Comparison of ENCODE assay signal across 19 cellular contexts in genomic region chr19:8630796-8631424, GRCh38. TPM values are rescaled to one million over a fixed set of nuclear protein-coding genes. Genes with fewer than 3 reads are reported as not detected.
DNase-seq lines count a peak whose midpoint lies in the region; ATAC-seq and TF ChIP-seq lines count a peak whose summit lies in the region.
"Had no signal": no experiment of that assay in that cellular context is flagged by ENCODE, and none has a peak within 500 bp of the region (broad histone marks: within the 10 kb centered on the region; RNA-seq: fewer than 3 reads in every experiment).

No MANE protein-coding gene starts in this region.

- no peak for DNase-seq in Peyer's patch
- no peak for DNase-seq in upper lobe of right lung
- no peak for DNase-seq in GM13977 (ENCODE audit: low spot score)
- no peak for DNase-seq in MM.1S
- DNase-seq: activated CD4-positive, alpha-beta T cell treated with anti-CD3 and anti-CD28 coated beads, Interleukin-2, amount 50 U/mL, for 4 hours; activated naive CD4-positive, alpha-beta T cell treated with Interleukin-2 at 50 U/mL for 16 hours; CD8-positive, alpha-beta T cell; naive thymus-derived CD4-positive, alpha-beta T cell; NCI-H187; NCI-H2227 treated with DMSO at 0.1 percent for 48 hours; NCI-H774; OCI-M1; SHP77 treated with DMSO at 0.1 percent for 48 hours had no signal

- H3K4me2 ChIP-seq in MM.1S (ENCODE audit: low read depth, low read length), result no peak overlapping the region

- H3K4me3 ChIP-seq in Peyer's patch, result no peak overlapping the region
- no peak overlapping the region for H3K4me3 ChIP-seq in duodenal mucosa (ENCODE audit: low read depth in 1 of 2, low read length in 2 of 2)
- H3K4me3 ChIP-seq in mucosa of rectum (ENCODE audit: low read length in 2 of 2), result no peak overlapping the region
- H3K4me3 ChIP-seq in upper lobe of right lung, result no peak overlapping the region
- no peak overlapping the region for H3K4me3 ChIP-seq in MM.1S (ENCODE audit: low read length)
- H3K4me3 ChIP-seq: heart right ventricle had no signal

- no peaks in the 10 kb centered on the region for H4K20me1 ChIP-seq in MM.1S (ENCODE audit: insufficient read depth, low read length)

- H3K27me3 ChIP-seq in Peyer's patch (no peaks in the 10 kb centered on the region), duodenal mucosa (ENCODE audit: control insufficient read depth in 1 of 2, insufficient read depth in 2 of 2, low read length in 2 of 2) (no peaks in the 10 kb centered on the region), mucosa of rectum (ENCODE audit: control insufficient read depth in 2 of 2, insufficient read depth in 2 of 2, low read length in 2 of 2) (no peaks in the 10 kb centered on the region), upper lobe of right lung (no peaks in the 10 kb centered on the region), MM.1S (replicated peaks; ENCODE audit: insufficient read depth, low read length) (peaks cover 37% of the 10 kb centered on the region)

- H3K4me1 ChIP-seq in Peyer's patch (no peaks in the 10 kb centered on the region), duodenal mucosa (ENCODE audit: control insufficient read depth in 1 of 2, insufficient read depth in 2 of 2, low read length in 2 of 2) (no peaks in the 10 kb centered on the region), mucosa of rectum (ENCODE audit: control insufficient read depth in 2 of 2, insufficient read depth in 2 of 2, low read length in 2 of 2) (no peaks in the 10 kb centered on the region), upper lobe of right lung (no peaks in the 10 kb centered on the region), MM.1S (ENCODE audit: low read length) (no peaks in the 10 kb centered on the region)
- H3K4me1 ChIP-seq: heart right ventricle had no signal

- H3F3A ChIP-seq in MM.1S (ENCODE audit: insufficient read depth, low read length), result no peaks in the 10 kb centered on the region

- H3K36me3 ChIP-seq in Peyer's patch, result no peaks in the 10 kb centered on the region
- no peaks in the 10 kb centered on the region for H3K36me3 ChIP-seq in duodenal mucosa (ENCODE audit: control insufficient read depth in 1 of 2, insufficient read depth in 2 of 2, low read length in 2 of 2)
- no peaks in the 10 kb centered on the region for H3K36me3 ChIP-seq in mucosa of rectum (ENCODE audit: control insufficient read depth in 2 of 2, insufficient read depth in 2 of 2, low read length in 2 of 2)
- no peaks in the 10 kb centered on the region for H3K36me3 ChIP-seq in upper lobe of right lung
- H3K36me3 ChIP-seq in MM.1S (replicated peaks; ENCODE audit: insufficient read depth, low read length), result no peaks in the 10 kb centered on the region
- H3K36me3 ChIP-seq: heart right ventricle had no signal

- no peak for TF ChIP-seq CTCF in Peyer's patch (IDR thresholded peaks at IDR 0.05)
- no peak for TF ChIP-seq CTCF in upper lobe of right lung (IDR thresholded peaks at IDR 0.05)
- TF ChIP-seq CTCF in GM13977 (IDR thresholded peaks at IDR 0.05; ENCODE audit: extremely low read depth, insufficient read depth, missing control alignments), result no peak
- no peak for TF ChIP-seq CTCF in MM.1S (IDR thresholded peaks at IDR 0.05; ENCODE audit: low read length)

- no peak overlapping the region for H2AFZ ChIP-seq in MM.1S (ENCODE audit: low read length)

- TF ChIP-seq POLR2A in Peyer's patch (IDR thresholded peaks at IDR 0.05), result no peak

- no peaks in the 10 kb centered on the region for H3K9me3 ChIP-seq in Peyer's patch
- H3K9me3 ChIP-seq in duodenal mucosa (ENCODE audit: control insufficient read depth in 1 of 2, low read length in 2 of 2), result no peaks in the 10 kb centered on the region
- H3K9me3 ChIP-seq in mucosa of rectum (ENCODE audit: control insufficient read depth in 2 of 2, low read length in 2 of 2), result no peaks in the 10 kb centered on the region
- H3K9me3 ChIP-seq in upper lobe of right lung, result no peaks in the 10 kb centered on the region
- H3K9me3 ChIP-seq in MM.1S (replicated peaks; ENCODE audit: insufficient read depth, low read length), result no peaks in the 10 kb centered on the region

- in situ Hi-C loops in GM13977 (cut with MboI; ENCODE audit: low pct_unique_long_range_greater_than_20kb, low sequenced_read_pairs, unreplicated experiment), result no loop called here

- no peaks in the 10 kb centered on the region for H3K79me2 ChIP-seq in MM.1S (ENCODE audit: low read length)

- ATAC-seq in upper lobe of right lung, result no peak
- no peak for ATAC-seq in HG02981 (IDR thresholded peaks at IDR 0.05; ENCODE audit: unreplicated experiment)
- ATAC-seq: CD8-positive, alpha-beta T cell; naive thymus-derived CD4-positive, alpha-beta T cell had no signal

- intact Hi-C loops in upper lobe of right lung (cut with DNase I), result no loop called here

- no peaks in the 10 kb centered on the region for H3K9me2 ChIP-seq in MM.1S (replicated peaks; ENCODE audit: insufficient read depth, low read length)

- H3K9ac ChIP-seq in duodenal mucosa (ENCODE audit: low read depth in 1 of 2, low read length in 2 of 2) (no peak overlapping the region), mucosa of rectum (ENCODE audit: low read depth in 1 of 2, low read length in 2 of 2) (no peak overlapping the region), MM.1S (ENCODE audit: low read length) (no peak overlapping the region)

- H3K27ac ChIP-seq in Peyer's patch (peak overlapping the region in 3 of 4 donors; percentile 46 to 77 (median 57)), duodenal mucosa (ENCODE audit: low read depth, low read length) (peak overlapping the region; percentile 58), mucosa of rectum (ENCODE audit: low read depth in 2 of 2, low read length in 2 of 2) (peak overlapping the region; percentile 52 to 57), upper lobe of right lung (peak overlapping the region; percentile 55), MM.1S (ENCODE audit: low read length) (no peak overlapping the region)
- H3K27ac ChIP-seq: heart right ventricle had no signal

RNA-seq across cellular contexts. Expression of gene NFILZ, which starts 0.5 kb away (rescaled TPM):
- total RNA-seq in Peyer's patch (not detected), upper lobe of right lung (not detected)
- total RNA-seq: CD8-positive, alpha-beta T cell; heart right ventricle; lung microvascular endothelial cell; naive thymus-derived CD4-positive, alpha-beta T cell; progenitor cell of endocrine pancreas had no signal

RNA-seq across cellular contexts. Expression of gene ADAMTS10, which starts 20.4 kb away (rescaled TPM):
- 10 to 100 TPM in 3 of 4 donors, not detected in 1; 26.5 to 92.4 (median 37.2) TPM for total RNA-seq in Peyer's patch
- total RNA-seq in upper lobe of right lung, result 29.4 TPM

RNA-seq across cellular contexts. Expression of gene MYO1F, which starts 53.7 kb away (rescaled TPM):
- total RNA-seq in Peyer's patch (100 to 1,000 TPM in 1 of 4 donors, 10 to 100 TPM in 3; 10.8 to 168 (median 22.1) TPM), upper lobe of right lung (106 TPM)
